ENCODE assay signal across 12 cellular contexts in the genomic region with DNA sequence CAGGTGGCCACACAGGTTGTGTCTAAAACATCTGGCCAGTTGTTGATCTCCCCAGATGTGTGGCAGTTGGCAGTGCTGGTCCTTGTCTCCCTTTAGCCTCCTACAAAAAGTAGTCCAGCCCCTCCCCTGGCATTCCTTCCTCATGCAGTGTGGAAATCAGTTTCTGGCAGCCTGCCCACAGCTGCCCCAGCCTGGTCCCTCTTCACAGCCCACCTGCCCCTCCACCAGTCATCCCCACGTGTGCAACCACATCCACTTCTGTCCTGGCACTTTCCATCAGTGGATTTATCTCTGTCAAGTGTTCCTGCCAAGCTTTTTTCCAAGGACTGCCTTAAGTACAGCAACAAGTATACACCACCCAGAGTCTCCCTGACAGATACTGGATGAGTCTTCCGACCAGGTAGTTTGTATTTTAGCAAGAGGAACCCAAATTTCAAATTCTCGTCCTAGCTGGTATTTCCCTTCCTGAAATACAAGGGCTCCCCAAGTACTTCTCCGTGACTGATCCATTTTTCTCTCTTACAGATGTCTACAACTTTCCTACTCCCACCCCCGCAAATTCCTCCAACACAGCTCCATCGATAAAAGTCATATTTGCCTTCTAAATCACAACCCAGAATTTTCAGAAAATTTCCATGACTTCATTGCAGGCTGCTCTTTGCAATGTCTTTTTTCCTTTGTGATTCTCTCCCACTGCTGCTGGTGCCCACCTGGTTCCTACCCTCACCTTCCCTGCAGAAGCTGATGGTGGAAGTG.
DNase-seq lines count a peak whose midpoint lies in the region; ATAC-seq and TF ChIP-seq lines count a peak whose summit lies in the region.
"Had no signal": no experiment of that assay in that cellular context is flagged by ENCODE, and none has a peak within 500 bp of the region (broad histone marks: within the 10 kb centered on the region; RNA-seq: fewer than 3 reads in every experiment).

No MANE protein-coding gene starts in this region.

- H3K4me1 Mint-ChIP-seq in memory B cell = peaks cover 9% of the 10 kb centered on the region

- no peak overlapping the region for H3K4me3 Mint-ChIP-seq in memory B cell

- no peak for TF ChIP-seq POLR2A in adrenal gland (IDR thresholded peaks at IDR 0.05)
- TF ChIP-seq POLR2A in esophagus squamous epithelium (IDR thresholded peaks at IDR 0.05) = no peak

- H3K4me1 ChIP-seq in adrenal gland (replicated peaks in 1 of 2) = peaks cover 12 to 18% of the 10 kb centered on the region in 2 donors
- peaks cover 0 to 27% (median 3%) of the 10 kb centered on the region in 3 donors for H3K4me1 ChIP-seq in esophagus squamous epithelium
- H3K4me1 ChIP-seq: foreskin keratinocyte had no signal

- H3K27ac Mint-ChIP-seq in memory B cell = peak overlapping the region; percentile 7

- 55 to 69% (median 60%) methylated on average over 6 of the region's 6 CpGs for WGBS in adrenal gland, 4 donors
- WGBS in esophagus squamous epithelium, 2 donors = 68 to 71% methylated on average over 6 of the region's 6 CpGs

- no peaks in the 10 kb centered on the region for H3K9me3 Mint-ChIP-seq in memory B cell
- H3K9me3 Mint-ChIP-seq: CD4-positive, alpha-beta memory T cell had no signal

- peak; percentile 25 to 61 (median 46) for DNase-seq in adrenal gland
- no peak for DNase-seq in esophagus squamous epithelium (lab: John Stamatoyannopoulos, UW)
- DNase-seq in memory B cell (ENCODE audit: low spot score in 2 of 2) = no peak
- DNase-seq in NCI-H2227 (lab: John Stamatoyannopoulos, UW; ENCODE audit: unreplicated experiment) = no peak
- no peak for DNase-seq in OCI-M1 (lab: John Stamatoyannopoulos, UW)
- no peak for DNase-seq in T-helper 9 cell
- DNase-seq: activated CD4-positive, alpha-beta T cell treated with anti-CD3 and anti-CD28 coated beads, Interleukin-2, amount 50 U/mL, for 1 hour; activated gamma-delta T cell treated with Interleukin-2 at 50 U/mL for 16 hours; CD4-positive, alpha-beta memory T cell; foreskin keratinocyte; kidney glomerular epithelial cell had no signal

- H3K36me3 ChIP-seq in adrenal gland (replicated peaks in 1 of 2) = no peaks in the 10 kb centered on the region
- H3K36me3 ChIP-seq in esophagus squamous epithelium = no peaks in the 10 kb centered on the region

- H3K27ac ChIP-seq in adrenal gland = peak overlapping the region in 3 of 5 donors; percentile 40 to 83 (median 71)
- H3K27ac ChIP-seq in esophagus squamous epithelium = peak overlapping the region in 3 of 4 donors; percentile 66 to 75 (median 73)
- peak overlapping the region; percentile 77 for H3K27ac ChIP-seq in temporal lobe (ENCODE audit: low read depth, low read length)
- H3K27ac ChIP-seq: foreskin keratinocyte had no signal

- TF ChIP-seq CTCF in adrenal gland (IDR thresholded peaks at IDR 0.05) = no peak
- no peak for TF ChIP-seq CTCF in esophagus squamous epithelium (IDR thresholded peaks at IDR 0.05)

- no peaks in the 10 kb centered on the region for H3K9me3 ChIP-seq in adrenal gland (replicated peaks in 1 of 3)
- H3K9me3 ChIP-seq in esophagus squamous epithelium = no peaks in the 10 kb centered on the region

- H3K36me3 Mint-ChIP-seq in memory B cell = no peaks in the 10 kb centered on the region
- H3K36me3 Mint-ChIP-seq: CD4-positive, alpha-beta memory T cell had no signal

- intact Hi-C loops in adrenal gland (cut with DNase I) = no loop called here
- intact Hi-C loops in esophagus squamous epithelium (cut with DNase I) = no loop called here

- H3K27me3 ChIP-seq in adrenal gland (no peaks in the 10 kb centered on the region), esophagus squamous epithelium (peaks cover 0 to 82% (median 0%) of the 10 kb centered on the region in 4 donors)
- H3K27me3 ChIP-seq: foreskin keratinocyte had no signal

- no peak overlapping the region for H3K4me3 ChIP-seq in adrenal gland
- no peak overlapping the region for H3K4me3 ChIP-seq in esophagus squamous epithelium

- H3K27me3 Mint-ChIP-seq in memory B cell = no peaks in the 10 kb centered on the region
- H3K27me3 Mint-ChIP-seq: CD4-positive, alpha-beta memory T cell had no signal

- no peak for ATAC-seq in memory B cell (ENCODE audit: low read depth)
- ATAC-seq: foreskin keratinocyte had no signal

Comparison
In these comparisons a context has a peak if more than half of its experiments do, and no peak if none do; other contexts are left out.
1. DNase-seq: peak in adrenal gland (7 of 7); none in esophagus squamous epithelium (single experiment), memory B cell (0 of 2), NCI-H2227 (single experiment), OCI-M1 (single experiment) and T-helper 9 cell (single experiment).
2. Peak in every context shown above with its lines, with median percentiles within 50 percentile points of each other: H3K27ac ChIP-seq.